Comparison of ENCODE assay signal across 29 cellular contexts in the genomic region with DNA sequence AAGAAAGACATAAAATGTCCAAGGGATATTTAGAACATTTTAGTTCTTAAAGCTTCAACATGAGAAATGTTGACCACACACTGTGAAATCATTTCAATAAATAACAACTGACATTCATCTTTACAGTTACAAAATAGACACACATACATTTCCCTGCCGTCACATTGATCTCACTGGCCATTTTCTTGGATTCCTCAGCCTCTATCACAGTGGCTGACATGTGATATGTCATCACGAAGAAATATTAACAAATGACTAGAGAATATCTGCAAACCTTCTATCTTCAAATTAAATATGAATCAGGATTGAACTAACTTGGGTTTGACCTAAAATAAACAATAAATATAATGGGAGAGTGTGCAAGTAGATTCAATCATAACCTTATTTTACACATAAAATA. TPM values are rescaled to one million over a fixed set of nuclear protein-coding genes. Genes with fewer than 3 reads are reported as not detected.
A peak's percentile ranks its signal among the peaks of the same experiment; 100 is the strongest.
DNase-seq lines count a peak whose midpoint lies in the region; ATAC-seq and TF ChIP-seq lines count a peak whose summit lies in the region.
"Had no signal": no experiment of that assay in that cellular context is flagged by ENCODE, and none has a peak within 500 bp of the region (broad histone marks: within the 10 kb centered on the region; RNA-seq: fewer than 3 reads in every experiment).

No MANE protein-coding gene starts in this region.

- H3K9me3 ChIP-seq in heart left ventricle (no peaks in the 10 kb centered on the region), right atrium auricular region (no peaks in the 10 kb centered on the region), osteoblast (ENCODE audit: low read depth, low read length) (no peaks in the 10 kb centered on the region), upper lobe of right lung (no peaks in the 10 kb centered on the region)
- H3K9me3 ChIP-seq: suprapubic skin had no signal

- H2AFZ ChIP-seq in osteoblast (ENCODE audit: low read length) = no peak overlapping the region
- H2AFZ ChIP-seq: PC-9 had no signal

- H3K27ac ChIP-seq in heart left ventricle (peak overlapping the region in 7 of 12 donors; percentile 76 to 91 (median 85)), right atrium auricular region (peak overlapping the region in 1 of 2 donors; percentile 77), epithelial cell of prostate (peak overlapping the region; percentile 96), osteoblast (ENCODE audit: low read depth, low read length) (no peak overlapping the region), upper lobe of right lung (peak overlapping the region; percentile 84)
- H3K27ac ChIP-seq: foreskin keratinocyte, HL-60, PC-9, suprapubic skin had no signal

- no peaks in the 10 kb centered on the region for H3K9me3 Mint-ChIP-seq in activated naive CD4-positive, alpha-beta T cell treated with anti-CD3 and anti-CD28 coated beads, Interleukin-2, amount 10 ng/mL, durations not matched to agents 7 days and 5 days
- H3K9me3 Mint-ChIP-seq: activated T-cell treated with anti-CD3 and anti-CD28 coated beads, Interleukin-2, amount 50 U/mL, for 4 hours; CD4-positive, alpha-beta T cell; stimulated activated effector memory CD8-positive, alpha-beta T cell treated with anti-CD3 and anti-CD28 coated beads, Interleukin-12 subunit alpha, Interleukin-12 subunit beta, amount 100 ng/mL, for 72 hours had no signal

- TF ChIP-seq CTCF in heart left ventricle (IDR thresholded peaks at IDR 0.05) (no peak), right atrium auricular region (IDR thresholded peaks at IDR 0.05) (no peak), osteoblast (IDR thresholded peaks at IDR 0.05; ENCODE audit: extremely low read depth, low read depth, low read length) (no peak), upper lobe of right lung (IDR thresholded peaks at IDR 0.05) (no peak), GM13977 (IDR thresholded peaks at IDR 0.05; ENCODE audit: extremely low read depth, insufficient read depth, missing control alignments) (no peak)

- CTCF ChIA-PET in activated naive CD4-positive, alpha-beta T cell treated with anti-CD3 and anti-CD28 coated beads, Interleukin-2, amount 10 ng/mL, durations not matched to agents 7 days and 5 days (lab: Charles Lee) = no interaction called here

- H3K4me3 ChIP-seq in heart left ventricle = peak overlapping the region in 11 of 12 donors; percentile 1 to 78 (median 66)
- peak overlapping the region in 1 of 2 donors; percentile 55 for H3K4me3 ChIP-seq in right atrium auricular region
- no peak overlapping the region for H3K4me3 ChIP-seq in osteoblast (ENCODE audit: insufficient read depth, low read length)
- peak overlapping the region; percentile 63 for H3K4me3 ChIP-seq in upper lobe of right lung
- H3K4me3 ChIP-seq: PC-9, suprapubic skin had no signal

- peak overlapping the region; percentile 11 for H3K4me2 ChIP-seq in osteoblast (ENCODE audit: insufficient read depth, low read length)

- H3K36me3 ChIP-seq in heart left ventricle (no peaks in the 10 kb centered on the region), right atrium auricular region (no peaks in the 10 kb centered on the region), osteoblast (ENCODE audit: insufficient read depth, low read length) (no peaks in the 10 kb centered on the region), upper lobe of right lung (no peaks in the 10 kb centered on the region)
- H3K36me3 ChIP-seq: suprapubic skin had no signal

- H3K4me1 ChIP-seq in heart left ventricle (peaks cover 0 to 22% (median 2%) of the 10 kb centered on the region in 12 donors), right atrium auricular region (peaks cover 0 to 23% of the 10 kb centered on the region in 2 donors), osteoblast (ENCODE audit: insufficient read depth, low read length) (peaks cover 21% of the 10 kb centered on the region), upper lobe of right lung (peaks cover 4% of the 10 kb centered on the region)

- intact Hi-C loops in heart left ventricle (cut with DNase I) (loop anchor here in 4 of 10 donors (5.0 to 10.0 kb wide), 3 partner anchors 35 to 60 kb away; partner anchors contain the start of gene CXCL3 (in 2 of the 4)), upper lobe of right lung (cut with DNase I) (no loop called here)

- H3K4me3 Mint-ChIP-seq in activated naive CD4-positive, alpha-beta T cell treated with anti-CD3 and anti-CD28 coated beads, Interleukin-2, amount 10 ng/mL, durations not matched to agents 7 days and 5 days = no peak overlapping the region
- H3K4me3 Mint-ChIP-seq: activated T-cell treated with anti-CD3 and anti-CD28 coated beads, Interleukin-2, amount 50 U/mL, for 4 hours; stimulated activated effector memory CD8-positive, alpha-beta T cell treated with anti-CD3 and anti-CD28 coated beads, Interleukin-12 subunit alpha, Interleukin-12 subunit beta, amount 100 ng/mL, for 72 hours had no signal

- H3K4me1 Mint-ChIP-seq in activated naive CD4-positive, alpha-beta T cell treated with anti-CD3 and anti-CD28 coated beads, Interleukin-2, amount 10 ng/mL, durations not matched to agents 7 days and 5 days = peaks cover 9% of the 10 kb centered on the region

- H3K27me3 Mint-ChIP-seq in activated naive CD4-positive, alpha-beta T cell treated with anti-CD3 and anti-CD28 coated beads, Interleukin-2, amount 10 ng/mL, durations not matched to agents 7 days and 5 days = peaks cover 38% of the 10 kb centered on the region

- no peaks in the 10 kb centered on the region for H3K36me3 Mint-ChIP-seq in activated naive CD4-positive, alpha-beta T cell treated with anti-CD3 and anti-CD28 coated beads, Interleukin-2, amount 10 ng/mL, durations not matched to agents 7 days and 5 days
- H3K36me3 Mint-ChIP-seq: naive thymus-derived CD8-positive, alpha-beta T cell; stimulated activated effector memory CD8-positive, alpha-beta T cell treated with anti-CD3 and anti-CD28 coated beads, Interleukin-12 subunit alpha, Interleukin-12 subunit beta, amount 100 ng/mL, for 72 hours had no signal

- no peaks in the 10 kb centered on the region for H3K79me2 ChIP-seq in osteoblast (ENCODE audit: insufficient read depth, low read length)

- WGBS in heart left ventricle, 4 donors = 91 to 97% (median 94%) methylated on average over 2 of the region's 2 CpGs

- no peak for TF ChIP-seq POLR2A in heart left ventricle (IDR thresholded peaks at IDR 0.05)

- no peak for DNase-seq in heart left ventricle
- DNase-seq in right atrium auricular region (ENCODE audit: low spot score) = no peak
- DNase-seq in epithelial cell of prostate (ENCODE audit: low read depth, low spot score) = no peak
- DNase-seq in osteoblast (ENCODE audit: insufficient read length, low spot score, missing footprints) = no peak
- no peak for DNase-seq in upper lobe of right lung
- DNase-seq in GM13977 (ENCODE audit: low spot score) = no peak
- no peak for DNase-seq in NOMO-1 (lab: John Stamatoyannopoulos, UW; ENCODE audit: unreplicated experiment in 2 of 2)
- DNase-seq in activated naive CD4-positive, alpha-beta T cell treated with anti-CD3 and anti-CD28 coated beads, Interleukin-2, amount 10 ng/mL, durations not matched to agents 7 days and 5 days = no peak
- DNase-seq: 8988T; activated CD4-positive, alpha-beta T cell treated with anti-CD3 and anti-CD28 coated beads for 4 hours; activated gamma-delta T cell treated with Interleukin-2 at 50 U/mL for 16 hours; activated T-cell treated with anti-CD3 and anti-CD28 coated beads, Interleukin-2, amount 50 U/mL, for 4 hours; CD4-positive, alpha-beta T cell; Karpas-422; MV-4-11; naive thymus-derived CD8-positive, alpha-beta T cell; nucleus accumbens; PC-9; Right ventricle myocardium superior; stimulated activated CD4-positive, alpha-beta T cell treated with anti-CD3 and anti-CD28 coated beads, Interleukin-12 subunit alpha, Interleukin-12 subunit beta, amount 100 ng/mL, for 4 hours; stimulated activated CD4-positive, alpha-beta T cell treated with anti-CD3 and anti-CD28 coated beads, Interleukin-4, amount 100 ng/mL, for 24 hours had no signal

- peaks cover 0 to 2% (median 0%) of the 10 kb centered on the region in 9 donors for H3K27me3 ChIP-seq in heart left ventricle
- H3K27me3 ChIP-seq in right atrium auricular region = no peaks in the 10 kb centered on the region
- H3K27me3 ChIP-seq in osteoblast (ENCODE audit: insufficient read depth, low read length) = no peaks in the 10 kb centered on the region
- H3K27me3 ChIP-seq in upper lobe of right lung = no peaks in the 10 kb centered on the region
- H3K27me3 ChIP-seq: foreskin keratinocyte, suprapubic skin had no signal

- no peaks in the 10 kb centered on the region for H4K20me1 ChIP-seq in osteoblast (ENCODE audit: insufficient read depth, low read length)

- in situ Hi-C loops in GM13977 (cut with MboI; ENCODE audit: low pct_unique_long_range_greater_than_20kb, low sequenced_read_pairs, unreplicated experiment) = no loop called here

- no peak for ATAC-seq in heart left ventricle
- no peak for ATAC-seq in upper lobe of right lung
- ATAC-seq: activated T-cell treated with anti-CD3 and anti-CD28 coated beads, Interleukin-2, amount 50 U/mL, for 4 hours; foreskin keratinocyte; naive thymus-derived CD8-positive, alpha-beta T cell; stimulated activated effector memory CD8-positive, alpha-beta T cell treated with anti-CD3 and anti-CD28 coated beads, Interleukin-12 subunit alpha, Interleukin-12 subunit beta, amount 100 ng/mL, for 72 hours had no signal

- no peak overlapping the region for H3K27ac Mint-ChIP-seq in activated naive CD4-positive, alpha-beta T cell treated with anti-CD3 and anti-CD28 coated beads, Interleukin-2, amount 10 ng/mL, durations not matched to agents 7 days and 5 days
- H3K27ac Mint-ChIP-seq: CD4-positive, alpha-beta T cell; naive thymus-derived CD8-positive, alpha-beta T cell; stimulated activated effector memory CD8-positive, alpha-beta T cell treated with anti-CD3 and anti-CD28 coated beads, Interleukin-12 subunit alpha, Interleukin-12 subunit beta, amount 100 ng/mL, for 72 hours had no signal

RNA-seq across cellular contexts. Expression of gene CXCL2, which starts 1.8 kb away (rescaled TPM):
- 10 to 100 TPM in 3 of 9 donors, 1 to 10 TPM in 6; 1.8 to 33.6 (median 5.9) TPM for total RNA-seq in heart left ventricle
- polyA plus RNA-seq in heart left ventricle = 1 to 10 TPM; 8.4 to 9.0 TPM
- 10 to 100 TPM; 19.4 to 21.5 TPM for total RNA-seq in right atrium auricular region
- total RNA-seq in osteoblast = 0.59 and 1.1 TPM in 2 replicates
- total RNA-seq in upper lobe of right lung = 51.9 TPM
- total RNA-seq: activated CD8-positive, alpha-beta memory T cell treated with anti-CD3 and anti-CD28 coated beads for 36 hours; naive thymus-derived CD8-positive, alpha-beta T cell; T-helper 2 cell treated with Interferon-gamma antibody and Interleukin-4, amounts not matched to agents 100 ng/mL and 5 ng/mL, for 36 hours had no signal
- polyA plus RNA-seq: naive thymus-derived CD8-positive, alpha-beta T cell had no signal

RNA-seq across cellular contexts. Expression of gene CXCL3, which starts 58.7 kb away (rescaled TPM):
- 1 to 10 TPM in 3 of 9 donors, under 1 TPM in 4, not detected in 2; 0.32 to 8.9 (median 0.97) TPM for total RNA-seq in heart left ventricle
- under 1 TPM; 0.69 to 0.80 TPM for polyA plus RNA-seq in heart left ventricle
- total RNA-seq in right atrium auricular region = under 1 TPM in 1 of 2 donors, not detected in 1; 0.63 TPM
- total RNA-seq in osteoblast = 0.36 TPM in 1 of 2 replicates, not detected in the other
- 9.7 TPM for total RNA-seq in upper lobe of right lung
- total RNA-seq: activated CD8-positive, alpha-beta memory T cell treated with anti-CD3 and anti-CD28 coated beads for 36 hours; left lobe of liver; naive thymus-derived CD8-positive, alpha-beta T cell; PC-9; T-helper 2 cell treated with Interferon-gamma antibody and Interleukin-4, amounts not matched to agents 100 ng/mL and 5 ng/mL, for 36 hours; urinary bladder had no signal
- polyA plus RNA-seq: naive thymus-derived CD8-positive, alpha-beta T cell had no signal
